In genomic region chr3:16740531-16740930, GRCh38 we compare ENCODE assay signal across 17 cellular contexts.
DNase-seq lines count a peak whose midpoint lies in the region; ATAC-seq and TF ChIP-seq lines count a peak whose summit lies in the region.
"Had no signal": no experiment of that assay in that cellular context is flagged by ENCODE, and none has a peak within 500 bp of the region (broad histone marks: within the 10 kb centered on the region; RNA-seq: fewer than 3 reads in every experiment).

No MANE protein-coding gene starts in this region.

- H3K27ac ChIP-seq in upper lobe of left lung (no peak overlapping the region), OCI-LY7 (ENCODE audit: low read depth, low read length, poor library complexity, severe bottlenecking) (no peak overlapping the region)
- H3K27ac ChIP-seq: Peyer's patch had no signal

- DNase-seq in HFFc6, result no peak
- peak; percentile 76 for DNase-seq in astrocyte of the cerebellum (ENCODE audit: low read depth)
- peak; percentile 87 for DNase-seq in fibroblast of gingiva (ENCODE audit: low read depth)
- DNase-seq in renal cortical epithelial cell (ENCODE audit: low read depth), result peak; percentile 66
- no peak for DNase-seq in occipital lobe (lab: John Stamatoyannopoulos, UW)
- no peak for DNase-seq in upper lobe of left lung
- no peak for DNase-seq in OCI-LY7 (ENCODE audit: low spot score)
- DNase-seq: CD8-positive, alpha-beta T cell; GOT3; KBM-7; NCI-H1092; NCI-H1694; NCI-H2107; NCI-H345; NCI-H748 treated with DMSO at 0.1 percent for 48 hours; Peyer's patch had no signal

- TF ChIP-seq EP300 in upper lobe of left lung (IDR thresholded peaks at IDR 0.05), result no peak

- no peak for TF ChIP-seq POLR2A in upper lobe of left lung (IDR thresholded peaks at IDR 0.05)

- H3K27me3 Mint-ChIP-seq in HFFc6 (ENCODE audit: insufficient read depth), result peaks cover 2% of the 10 kb centered on the region; the same call in 1 of the 2 replicates

- H3K9me3 ChIP-seq in upper lobe of left lung, result no peaks in the 10 kb centered on the region
- H3K9me3 ChIP-seq in OCI-LY7 (ENCODE audit: low read length), result 0 out of 2 replicates have a peak, but pooled peaks cover 3% of the 10 kb centered on the region
- H3K9me3 ChIP-seq: Peyer's patch had no signal

- H3K9me2 ChIP-seq in OCI-LY7 (ENCODE audit: insufficient read depth, low read length), result no peaks in the 10 kb centered on the region

- H3K27ac Mint-ChIP-seq in HFFc6, result peak overlapping the region; percentile 93
- H3K27ac Mint-ChIP-seq: CD8-positive, alpha-beta T cell had no signal

- BruUV-seq in OCI-LY7 (replicated peaks; lab: Mats Ljungman, UMichigan), result no TSS peak

- peaks cover 73% of the 10 kb centered on the region for H3K4me1 Mint-ChIP-seq in HFFc6 (ENCODE audit: low read depth)

- POLR2A ChIA-PET in OCI-LY7 (lab: Charles Lee), result no interaction called here

- CTCF ChIA-PET in OCI-LY7 (lab: Charles Lee; ENCODE audit: unreplicated experiment), result no interaction called here

- no peaks in the 10 kb centered on the region for H3K79me2 ChIP-seq in OCI-LY7 (ENCODE audit: insufficient read depth, low read depth, low read length)

- no peaks in the 10 kb centered on the region for H4K20me1 ChIP-seq in OCI-LY7 (ENCODE audit: insufficient read depth, low read length)

- peak overlapping the region; percentile 67 for H3K4me3 Mint-ChIP-seq in HFFc6
- H3K4me3 Mint-ChIP-seq: CD8-positive, alpha-beta T cell had no signal

- in situ Hi-C loops in astrocyte of the cerebellum (cut with HindIII; ENCODE audit: low sequenced_read_pairs), result no loop called here

- H3K9me3 Mint-ChIP-seq in HFFc6, result peaks cover 52% of the 10 kb centered on the region

- H3K36me3 ChIP-seq in upper lobe of left lung (no peaks in the 10 kb centered on the region), OCI-LY7 (ENCODE audit: insufficient read depth, low read length) (no peaks in the 10 kb centered on the region)
- H3K36me3 ChIP-seq: Peyer's patch had no signal

- peaks cover 45% of the 10 kb centered on the region for H3K36me3 Mint-ChIP-seq in HFFc6 (ENCODE audit: low read depth)
- H3K36me3 Mint-ChIP-seq: CD8-positive, alpha-beta T cell had no signal

- intact Hi-C loops in OCI-LY7 (cut with micrococcal nuclease; ENCODE audit: unreplicated experiment), result no loop called here

- 91 to 100% methylated on average over 1 of the region's 1 CpG for WGBS in upper lobe of left lung, 2 donors

- no peak overlapping the region for H3K4me2 ChIP-seq in OCI-LY7 (ENCODE audit: low read length)

- ATAC-seq in HG02610 (IDR thresholded peaks at IDR 0.05; ENCODE audit: unreplicated experiment) (no peak), upper lobe of left lung (ENCODE audit: low FRiP score in 2 of 2) (no peak)
- ATAC-seq: CD8-positive, alpha-beta T cell had no signal

- no peak overlapping the region for H3K4me3 ChIP-seq in astrocyte of the cerebellum (ENCODE audit: low read depth, low read length)
- no peak overlapping the region for H3K4me3 ChIP-seq in upper lobe of left lung
- no peak overlapping the region for H3K4me3 ChIP-seq in OCI-LY7 (ENCODE audit: low read depth, low read length, poor library complexity, severe bottlenecking)
- H3K4me3 ChIP-seq: Peyer's patch had no signal

- no peak overlapping the region for H2AFZ ChIP-seq in OCI-LY7 (ENCODE audit: low read length)

- no peak for TF ChIP-seq CTCF in HFFc6 (IDR thresholded peaks at IDR 0.05)
- no peak for TF ChIP-seq CTCF in astrocyte of the cerebellum (IDR thresholded peaks at IDR 0.05; ENCODE audit: low read depth, low read length, missing control alignments)
- TF ChIP-seq CTCF in upper lobe of left lung (IDR thresholded peaks at IDR 0.05), result no peak
- no peak for TF ChIP-seq CTCF in OCI-LY7 (conservative IDR thresholded peaks at IDR 0.05; ENCODE audit: low read length)

- H3K4me1 ChIP-seq in upper lobe of left lung (no peaks in the 10 kb centered on the region), OCI-LY7 (ENCODE audit: insufficient read depth, low read length, poor library complexity, severe bottlenecking) (no peaks in the 10 kb centered on the region)
- H3K4me1 ChIP-seq: Peyer's patch had no signal

- H3K27me3 ChIP-seq in upper lobe of left lung, result no peaks in the 10 kb centered on the region
- H3K27me3 ChIP-seq: Peyer's patch had no signal

Comparison
In these comparisons a context has a peak if more than half of its experiments do, and no peak if none do; other contexts are left out.
1. DNase-seq: peak in astrocyte of the cerebellum (single experiment), fibroblast of gingiva (single experiment) and renal cortical epithelial cell (single experiment); none in HFFc6 (single experiment), occipital lobe (single experiment), upper lobe of left lung (0 of 2) and OCI-LY7 (single experiment).